16 cellular contexts compared by ENCODE assay signal in the genomic region with DNA sequence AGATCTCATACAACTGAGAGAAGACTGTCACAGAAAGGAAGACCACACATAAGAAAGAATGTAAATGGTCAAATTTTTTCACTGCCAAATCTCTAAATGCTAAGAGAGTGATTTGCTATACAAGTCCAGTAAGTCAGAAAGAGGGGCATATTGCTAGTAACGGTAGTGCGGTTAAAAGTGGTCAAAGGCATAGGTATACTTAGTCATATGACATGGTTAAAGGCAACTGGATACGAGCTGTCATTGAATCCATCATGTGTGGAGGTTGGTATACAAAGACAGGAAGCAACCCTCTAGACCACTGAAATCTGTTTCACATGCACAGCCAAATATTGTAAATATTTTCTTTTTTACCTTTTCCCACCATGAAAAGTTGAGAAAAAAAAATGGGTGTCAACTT. TPM values are rescaled to one million over a fixed set of nuclear protein-coding genes. Genes with fewer than 3 reads are reported as not detected.
A peak's percentile ranks its signal among the peaks of the same experiment; 100 is the strongest.
DNase-seq lines count a peak whose midpoint lies in the region; ATAC-seq, FAIRE-seq and TF ChIP-seq lines count a peak whose summit lies in the region.
"Had no signal": no experiment of that assay in that cellular context is flagged by ENCODE, and none has a peak within 500 bp of the region (broad histone marks: within the 10 kb centered on the region; RNA-seq: fewer than 3 reads in every experiment).

No MANE protein-coding gene starts in this region.

- H3K36me3 Mint-ChIP-seq in Calu3 (ENCODE audit: insufficient read depth, unreplicated experiment), result peaks cover 96% of the 10 kb centered on the region
- H3K36me3 Mint-ChIP-seq in osteocyte (ENCODE audit: unreplicated experiment), result peaks cover 51% of the 10 kb centered on the region
- H3K36me3 Mint-ChIP-seq: stimulated activated memory B cell treated with anti-CD40 and anti-IgM and Interleukin-4, amounts not matched to agents 10 μg/mL and 1 μg/mL and 100 μg/mL, for 72 hours had no signal

- H3K27me3 Mint-ChIP-seq in Calu3 (ENCODE audit: unreplicated experiment) (no peaks in the 10 kb centered on the region), osteocyte (ENCODE audit: unreplicated experiment) (no peaks in the 10 kb centered on the region)

- H3K4me1 ChIP-seq in adipocyte (ENCODE audit: control insufficient read depth, insufficient read depth, low read length) (peaks cover 53% of the 10 kb centered on the region), small intestine (ENCODE audit: control insufficient read depth in 2 of 2, insufficient read depth in 1 of 2, low read depth in 1 of 2, low read length in 1 of 2) (no peaks in the 10 kb centered on the region)
- H3K4me1 ChIP-seq: BLaER1, colonic mucosa had no signal

- no peak for TF ChIP-seq CTCF in Calu3 (IDR thresholded peaks at IDR 0.05; ENCODE audit: unreplicated experiment)
- TF ChIP-seq CTCF in fibroblast of the aortic adventitia (IDR thresholded peaks at IDR 0.05; ENCODE audit: insufficient read depth, low read length), result no peak
- no peak for TF ChIP-seq CTCF in osteocyte (IDR thresholded peaks at IDR 0.05)

- peak overlapping the region; percentile 86 for H3K9ac ChIP-seq in adipocyte (ENCODE audit: low read length)
- H3K9ac ChIP-seq: BLaER1 had no signal

- H3K4me3 ChIP-seq in adipocyte (ENCODE audit: low read length) (peak overlapping the region; percentile 88), fibroblast of the aortic adventitia (ENCODE audit: low read depth, low read length) (peak overlapping the region; percentile 86), small intestine (ENCODE audit: low read depth in 1 of 2, low read length in 2 of 2) (no peak overlapping the region)
- H3K4me3 ChIP-seq: BLaER1, colonic mucosa had no signal

- BruUV-seq in Calu3 (replicated peaks; lab: Mats Ljungman, UMichigan), result no TSS peak

- H3K27me3 ChIP-seq in adipocyte (replicated peaks; ENCODE audit: control insufficient read depth, insufficient read depth, low read length) (no peaks in the 10 kb centered on the region), small intestine (ENCODE audit: control insufficient read depth in 2 of 2, insufficient read depth in 2 of 2, low read length in 2 of 2) (peaks cover 0 to 4% of the 10 kb centered on the region in 2 donors)
- H3K27me3 ChIP-seq: colonic mucosa had no signal

- H3K27ac ChIP-seq in small intestine (ENCODE audit: low read depth in 1 of 2, low read length in 1 of 2), result no peak overlapping the region
- H3K27ac ChIP-seq: BLaER1, colonic mucosa had no signal

- CTCF ChIA-PET in Calu3 (lab: Charles Lee), result interaction anchor here (1.3 kb wide), 2 partner anchors 652 to 694 kb away, joined by 3 to 4 read pairs; no protein-coding TSS in a partner anchor

- no peaks in the 10 kb centered on the region for H3K36me3 ChIP-seq in adipocyte (ENCODE audit: control insufficient read depth, insufficient read depth, low read length, severe bottlenecking)
- H3K36me3 ChIP-seq in small intestine (ENCODE audit: control insufficient read depth in 2 of 2, insufficient read depth in 2 of 2, low read length in 2 of 2), result no peaks in the 10 kb centered on the region
- H3K36me3 ChIP-seq: BLaER1, colonic mucosa had no signal

- no peaks in the 10 kb centered on the region for H3K9me3 Mint-ChIP-seq in Calu3 (ENCODE audit: low read depth, unreplicated experiment)
- H3K9me3 Mint-ChIP-seq in osteocyte (ENCODE audit: unreplicated experiment), result no peaks in the 10 kb centered on the region
- H3K9me3 Mint-ChIP-seq: activated CD8-positive, alpha-beta T cell treated with anti-CD3 and anti-CD28 coated beads for 36 hours; stimulated activated memory B cell treated with anti-CD40 and anti-IgM and Interleukin-4, amounts not matched to agents 10 μg/mL and 1 μg/mL and 100 μg/mL, for 72 hours had no signal

- FAIRE-seq in small intestine (lab: Jason Lieb, UNC), result no peak

- no peak for ATAC-seq in stimulated activated naive CD8-positive, alpha-beta T cell treated with anti-CD3 and anti-CD28 coated beads, Interleukin-15, Interleukin-2, amounts not matched to agents 100 U/mL and 50 U/mL, for 24 hours
- ATAC-seq: activated CD8-positive, alpha-beta T cell treated with anti-CD3 and anti-CD28 coated beads for 36 hours; stimulated activated memory B cell treated with anti-CD40 and anti-IgM and Interleukin-4, amounts not matched to agents 10 μg/mL and 1 μg/mL and 100 μg/mL, for 72 hours had no signal

- WGBS in small intestine, 3 donors, result 75 to 90% (median 88%) methylated on average over 3 of the region's 3 CpGs

- H3K4me1 Mint-ChIP-seq in Calu3 (ENCODE audit: low read depth, unreplicated experiment) (peaks cover 56% of the 10 kb centered on the region), osteocyte (ENCODE audit: unreplicated experiment) (peaks cover 66% of the 10 kb centered on the region)

- H3K9me3 ChIP-seq in adipocyte (ENCODE audit: control insufficient read depth, low read length) (no peaks in the 10 kb centered on the region), small intestine (ENCODE audit: control insufficient read depth, low read depth) (no peaks in the 10 kb centered on the region)
- H3K9me3 ChIP-seq: BLaER1, colonic mucosa had no signal

- intact Hi-C loops in Calu3 (cut with micrococcal nuclease; ENCODE audit: unreplicated experiment), result loop anchor here (5.0 to 10.0 kb wide), 3 partner anchors 123 to 866 kb away; no protein-coding TSS in a partner anchor

- DNase-seq in Calu3 (no peak), adipocyte (ENCODE audit: low read depth) (peak; percentile 35), fibroblast of the aortic adventitia (ENCODE audit: low read depth) (peak; percentile 46), osteocyte (ENCODE audit: extremely low spot score, unreplicated experiment) (no peak), HCEC 1CT (no peak), DMS 273 treated with DMSO at 0.1 percent for 48 hours (lab: John Stamatoyannopoulos, UW) (no peak), small intestine (no peak)
- no peak for DNase-seq in stimulated activated naive CD8-positive, alpha-beta T cell treated with anti-CD3 and anti-CD28 coated beads, Interleukin-15, Interleukin-2, amounts not matched to agents 100 U/mL and 50 U/mL, for 24 hours
- DNase-seq: activated CD8-positive, alpha-beta T cell treated with anti-CD3 and anti-CD28 coated beads for 36 hours; activated gamma-delta T cell; colonic mucosa; NCI-H1436; NCI-H510A treated with DMSO at 0.1 percent for 48 hours; stimulated activated CD4-positive, alpha-beta T cell treated with anti-CD3 and anti-CD28 coated beads, Interleukin-2, amount 100 ng/mL, for 48 hours had no signal

- peak overlapping the region; percentile 87 for H3K4me3 Mint-ChIP-seq in Calu3 (ENCODE audit: low read depth, unreplicated experiment)
- H3K4me3 Mint-ChIP-seq in osteocyte (ENCODE audit: unreplicated experiment), result peak overlapping the region; percentile 99
- H3K4me3 Mint-ChIP-seq: activated CD8-positive, alpha-beta T cell treated with anti-CD3 and anti-CD28 coated beads for 36 hours; stimulated activated memory B cell treated with anti-CD40 and anti-IgM and Interleukin-4, amounts not matched to agents 10 μg/mL and 1 μg/mL and 100 μg/mL, for 72 hours had no signal

- H3K27ac Mint-ChIP-seq in Calu3 (ENCODE audit: unreplicated experiment) (peak overlapping the region; percentile 86), osteocyte (ENCODE audit: unreplicated experiment) (peak overlapping the region; percentile 99)
- H3K27ac Mint-ChIP-seq: activated CD8-positive, alpha-beta T cell treated with anti-CD3 and anti-CD28 coated beads for 36 hours; stimulated activated memory B cell treated with anti-CD40 and anti-IgM and Interleukin-4, amounts not matched to agents 10 μg/mL and 1 μg/mL and 100 μg/mL, for 72 hours had no signal

RNA-seq across cellular contexts. Expression of a gene that starts 4.8 kb away (rescaled TPM):
- total RNA-seq in Calu3 (2022), result 44.5 and 68.9 TPM in 2 replicates
- 14.7 and 20.0 TPM in 2 replicates for total RNA-seq in fibroblast of the aortic adventitia (ENCODE audit: low replicate concordance)
- 198 and 199 TPM in 2 replicates for total RNA-seq in osteocyte
- polyA plus RNA-seq in small intestine, result under 1 TPM in 2 of 3 donors, not detected in 1; 0.27 to 0.63 TPM
- total RNA-seq: activated CD8-positive, alpha-beta T cell treated with anti-CD3 and anti-CD28 coated beads for 36 hours had no signal

Comparison
In these comparisons a context has a peak if more than half of its experiments do, and no peak if none do; other contexts are left out.
1. DNase-seq: peak in adipocyte (single experiment) and fibroblast of the aortic adventitia (single experiment); none in Calu3 (single experiment), osteocyte (single experiment), HCEC 1CT (single experiment), DMS 273 treated with DMSO at 0.1 percent for 48 hours (single experiment), stimulated activated naive CD8-positive, alpha-beta T cell treated with anti-CD3 and anti-CD28 coated beads, Interleukin-15, Interleukin-2, amounts not matched to agents 100 U/mL and 50 U/mL, for 24 hours (single experiment) and small intestine (single experiment).
2. H3K4me3 ChIP-seq: peak in adipocyte (single experiment) and fibroblast of the aortic adventitia (single experiment); none in small intestine (0 of 2).